13 cellular contexts compared by ENCODE assay signal in genomic region chr5:135883441-135883840, GRCh38.
A peak's percentile ranks its signal among the peaks of the same experiment; 100 is the strongest.
DNase-seq lines count a peak whose midpoint lies in the region; ATAC-seq and TF ChIP-seq lines count a peak whose summit lies in the region.
"Had no signal": no experiment of that assay in that cellular context is flagged by ENCODE, and none has a peak within 500 bp of the region (broad histone marks: within the 10 kb centered on the region; RNA-seq: fewer than 3 reads in every experiment).

No MANE protein-coding gene starts in this region.

- peak; percentile 9 for DNase-seq in NCI-H69 (lab: John Stamatoyannopoulos, UW)
- no peak for DNase-seq in fibroblast of mammary gland (ENCODE audit: low read depth)
- no peak for DNase-seq in central memory CD4-positive, alpha-beta T cell
- no peak for DNase-seq in NK-92 treated with Interleukin-12 subunit alpha and Interleukin-12 subunit beta, amount 100 ng/mL, for 24 hours (lab: John Stamatoyannopoulos, UW)
- DNase-seq: Caco-2, esophagus squamous epithelium, immature natural killer cell, NCI-H510A had no signal

- no peak overlapping the region for H3K27ac ChIP-seq in C4-2B
- H3K27ac ChIP-seq: esophagus squamous epithelium, suprapubic skin had no signal

- no peak for ATAC-seq in HG03039 (IDR thresholded peaks at IDR 0.05; ENCODE audit: unreplicated experiment)
- ATAC-seq in GM21515 (IDR thresholded peaks at IDR 0.05; ENCODE audit: unreplicated experiment): no peak

- TF ChIP-seq CTCF in C4-2B (conservative IDR thresholded peaks at IDR 0.05) (peak; percentile 33), GM12872 (IDR thresholded peaks at IDR 0.05; ENCODE audit: insufficient read depth, low read depth, low read length) (peak; percentile 37), fibroblast of mammary gland (conservative IDR thresholded peaks at IDR 0.05; ENCODE audit: control insufficient read depth, insufficient read depth, low read depth, low read length) (peak; percentile 21)

- H3K4me3 ChIP-seq in fibroblast of mammary gland (ENCODE audit: control insufficient read depth, low read depth, low read length): no peak overlapping the region
- H3K4me3 ChIP-seq: esophagus squamous epithelium, suprapubic skin had no signal
